In genomic region chr11:119144825-119145476, GRCh38 we compare ENCODE assay signal across 8 cellular contexts. TPM values are rescaled to one million over a fixed set of nuclear protein-coding genes. Genes with fewer than 3 reads are reported as not detected.
DNase-seq lines count a peak whose midpoint lies in the region; ATAC-seq and TF ChIP-seq lines count a peak whose summit lies in the region.

No MANE protein-coding gene starts in this region.

- TF ChIP-seq CTCF in HFFc6 (IDR thresholded peaks at IDR 0.05): peak; percentile 80
- peak; percentile 39 to 73 (median 60) for TF ChIP-seq CTCF in adrenal gland (IDR thresholded peaks at IDR 0.05)
- peak in 3 of 4 experiments; percentile 54 to 67 (median 54) for TF ChIP-seq CTCF in sigmoid colon (IDR thresholded peaks at IDR 0.05)

- peak overlapping the region; percentile 46; the same call in 1 of the 2 replicates for H3K4me3 Mint-ChIP-seq in HFFc6

- no peaks in the 10 kb centered on the region for H3K9me3 ChIP-seq in adrenal gland (replicated peaks in 1 of 3)
- H3K9me3 ChIP-seq in right cardiac atrium (ENCODE audit: control insufficient read depth, low read length): no peaks in the 10 kb centered on the region
- H3K9me3 ChIP-seq in sigmoid colon: no peaks in the 10 kb centered on the region

- H3K27me3 ChIP-seq in adrenal gland: no peaks in the 10 kb centered on the region
- no peaks in the 10 kb centered on the region for H3K27me3 ChIP-seq in right cardiac atrium (ENCODE audit: control insufficient read depth, insufficient read depth)
- peaks cover 2 to 49% (median 20%) of the 10 kb centered on the region in 3 donors for H3K27me3 ChIP-seq in sigmoid colon

- TF ChIP-seq POLR2A in adrenal gland (IDR thresholded peaks at IDR 0.05) (no peak), sigmoid colon (IDR thresholded peaks at IDR 0.05) (no peak)

- H3K4me1 Mint-ChIP-seq in HFFc6 (ENCODE audit: low read depth): peaks cover 20% of the 10 kb centered on the region

- H3K4me1 ChIP-seq in adrenal gland (replicated peaks in 1 of 2) (peaks cover 11 to 13% of the 10 kb centered on the region in 2 donors), right cardiac atrium (ENCODE audit: control insufficient read depth, insufficient read depth, low read length) (peaks cover 2% of the 10 kb centered on the region), sigmoid colon (peaks cover 0 to 21% (median 17%) of the 10 kb centered on the region in 4 donors)

- 8 to 14% (median 13%) methylated on average over 7 of the region's 7 CpGs for WGBS in adrenal gland, 4 donors
- WGBS in right cardiac atrium: 10% methylated on average over 7 of the region's 7 CpGs
- WGBS in sigmoid colon, 2 donors: 4 to 22% methylated on average over 7 of the region's 7 CpGs

- intact Hi-C loops in adrenal gland (cut with DNase I) (loop anchor here in 1 of 2 donors (10.0 kb wide), 1 partner anchor 50 kb away; no protein-coding TSS in a partner anchor), right cardiac atrium (cut with DNase I) (loop anchor here in 1 of 4 donors (1.0 kb wide), 1 partner anchor 52 kb away; no protein-coding TSS in a partner anchor), sigmoid colon (cut with DNase I) (loop anchor here (2.0 kb wide), 1 partner anchor 52 kb away; no protein-coding TSS in a partner anchor)

- no peaks in the 10 kb centered on the region for H3K36me3 Mint-ChIP-seq in HFFc6 (ENCODE audit: low read depth)

- H3K27me3 Mint-ChIP-seq in HFFc6 (ENCODE audit: insufficient read depth): peaks cover 23% of the 10 kb centered on the region

- H3K27ac ChIP-seq in adrenal gland (no peak overlapping the region), right cardiac atrium (ENCODE audit: low read length) (no peak overlapping the region), sigmoid colon (no peak overlapping the region)

- no peaks in the 10 kb centered on the region for H3K36me3 ChIP-seq in adrenal gland (replicated peaks in 1 of 2)
- no peaks in the 10 kb centered on the region for H3K36me3 ChIP-seq in sigmoid colon

- H3K4me3 ChIP-seq in adrenal gland (no peak overlapping the region), right cardiac atrium (ENCODE audit: low read length) (no peak overlapping the region), sigmoid colon (no peak overlapping the region)

- no peak for TF ChIP-seq EP300 in sigmoid colon (IDR thresholded peaks at IDR 0.05)

- no peak overlapping the region for H3K27ac Mint-ChIP-seq in HFFc6

- H3K9me3 Mint-ChIP-seq in HFFc6: no peaks in the 10 kb centered on the region

- ATAC-seq in right cardiac atrium: peak; percentile 81 to 89
- no peak for ATAC-seq in HG02840 (IDR thresholded peaks at IDR 0.05; ENCODE audit: low FRiP score, unreplicated experiment)
- ATAC-seq in GM18858 (IDR thresholded peaks at IDR 0.05; ENCODE audit: unreplicated experiment): no peak

- DNase-seq in ELF-1 (ENCODE audit: low read depth, low spot score): peak; percentile 85
- DNase-seq in HFFc6: peak; percentile 57
- DNase-seq in NCI-H774 (lab: John Stamatoyannopoulos, UW): peak; percentile 46
- DNase-seq in adrenal gland: peak; percentile 54 to 83 (median 65)
- peak; percentile 70 to 81 (median 76) for DNase-seq in right cardiac atrium
- no peak for DNase-seq in sigmoid colon

RNA-seq across cellular contexts. Expression of gene ABCG4, which starts 3.9 kb away (rescaled TPM):
- total RNA-seq in HFFc6 (2021; fragmentation: NEBNext Ultra II Directional; extraction: Animal tissue kit (Norgen Biotek cat#: 25700)): under 1 TPM; 0.05 to 0.50 (median 0.18) TPM
- under 1 TPM in 7 of 8 donors, not detected in 1; 0.08 to 0.60 (median 0.29) TPM for total RNA-seq in adrenal gland
- 1 to 10 TPM in 1 of 3 donors, under 1 TPM in 2; 0.20 to 1.1 (median 0.48) TPM for polyA plus RNA-seq in adrenal gland
- total RNA-seq in right cardiac atrium: 1 to 10 TPM in 3 of 4 donors, under 1 TPM in 1; 0.86 to 1.8 (median 1.5) TPM
- polyA plus RNA-seq in right cardiac atrium: 1.4 TPM
- under 1 TPM in 3 of 4 donors, not detected in 1; under 0.01 to 0.55 (median 0.27) TPM for total RNA-seq in sigmoid colon
- polyA plus RNA-seq in sigmoid colon: under 1 TPM in 2 of 3 donors, not detected in 1; under 0.01 to 0.26 TPM

RNA-seq across cellular contexts. Expression of gene HINFP, which starts 23.6 kb away (rescaled TPM):
- total RNA-seq in HFFc6 (2021; fragmentation: NEBNext Ultra II Directional; extraction: Animal tissue kit (Norgen Biotek cat#: 25700)): 10 to 100 TPM in 4 of 6 experiments, 1 to 10 TPM in 2; 9.9 to 13.4 (median 11.3) TPM
- total RNA-seq in adrenal gland (10 to 100 TPM in 7 of 8 donors, 1 to 10 TPM in 1; 7.4 to 39.1 (median 22.2) TPM), right cardiac atrium (10 to 100 TPM; 11.4 to 17.0 (median 15.4) TPM), sigmoid colon (10 to 100 TPM; 15.0 to 33.0 (median 21.2) TPM)
- polyA plus RNA-seq in adrenal gland (10 to 100 TPM; 15.3 to 33.6 (median 24.0) TPM), right cardiac atrium (8.4 TPM), sigmoid colon (10 to 100 TPM; 12.0 to 23.2 (median 20.1) TPM)

RNA-seq across cellular contexts. Expression of gene NLRX1, which starts 23.6 kb away (rescaled TPM):
- 10 to 100 TPM; 11.8 to 14.5 (median 12.9) TPM for total RNA-seq in HFFc6 (2021; fragmentation: NEBNext Ultra II Directional; extraction: Animal tissue kit (Norgen Biotek cat#: 25700))
- total RNA-seq in adrenal gland (10 to 100 TPM; 17.4 to 32.7 (median 30.0) TPM), right cardiac atrium (10 to 100 TPM; 18.7 to 25.2 (median 22.7) TPM), sigmoid colon (10 to 100 TPM; 10.7 to 21.9 (median 12.6) TPM)
- polyA plus RNA-seq in adrenal gland (10 to 100 TPM in 1 of 3 donors, 1 to 10 TPM in 2; 5.5 to 10.1 (median 7.4) TPM), right cardiac atrium (12.8 TPM), sigmoid colon (1 to 10 TPM; 3.9 to 9.3 (median 4.2) TPM)

RNA-seq across cellular contexts. Expression of gene C2CD2L, which starts 37.8 kb away (rescaled TPM):
- 10 to 100 TPM; 10.0 to 13.5 (median 10.8) TPM for total RNA-seq in HFFc6 (2021; fragmentation: NEBNext Ultra II Directional; extraction: Animal tissue kit (Norgen Biotek cat#: 25700))
- total RNA-seq in adrenal gland (10 to 100 TPM in 6 of 8 donors, 1 to 10 TPM in 2; 5.1 to 14.2 (median 11.8) TPM), right cardiac atrium (10 to 100 TPM in 3 of 4 donors, 1 to 10 TPM in 1; 9.1 to 11.9 (median 11.0) TPM), sigmoid colon (1 to 10 TPM; 5.3 to 8.0 (median 5.8) TPM)
- polyA plus RNA-seq in adrenal gland (10 to 100 TPM in 2 of 3 donors, 1 to 10 TPM in 1; 8.1 to 15.8 (median 10.8) TPM), right cardiac atrium (9.2 TPM), sigmoid colon (10 to 100 TPM in 1 of 3 donors, 1 to 10 TPM in 2; 6.0 to 22.6 (median 7.6) TPM)

RNA-seq across cellular contexts. Expression of gene NHERF4, which starts 40.3 kb away (rescaled TPM):
- total RNA-seq in HFFc6 (2021; fragmentation: NEBNext Ultra II Directional; extraction: Animal tissue kit (Norgen Biotek cat#: 25700)): not detected
- total RNA-seq in adrenal gland (under 1 TPM in 1 of 8 donors, not detected in 7; 0.14 TPM), right cardiac atrium (under 1 TPM in 3 of 4 donors, not detected in 1; 0.48 to 0.66 (median 0.56) TPM), sigmoid colon (1 to 10 TPM in 1 of 4 donors, not detected in 3; 1.8 TPM)
- polyA plus RNA-seq in adrenal gland (under 1 TPM in 2 of 3 donors, not detected in 1; 0.17 to 0.24 TPM), right cardiac atrium (0.11 TPM), sigmoid colon (10 to 100 TPM; 25.8 to 48.1 (median 37.7) TPM)

Comparison
In these comparisons a context has a peak if more than half of its experiments do, and no peak if none do; other contexts are left out.
1. ATAC-seq: peak in right cardiac atrium (2 of 2); none in HG02840 (single experiment) and GM18858 (single experiment).
2. Peak in every context shown above with its lines, with median percentiles within 50 percentile points of each other: CTCF ChIP-seq.